In the genomic region with DNA sequence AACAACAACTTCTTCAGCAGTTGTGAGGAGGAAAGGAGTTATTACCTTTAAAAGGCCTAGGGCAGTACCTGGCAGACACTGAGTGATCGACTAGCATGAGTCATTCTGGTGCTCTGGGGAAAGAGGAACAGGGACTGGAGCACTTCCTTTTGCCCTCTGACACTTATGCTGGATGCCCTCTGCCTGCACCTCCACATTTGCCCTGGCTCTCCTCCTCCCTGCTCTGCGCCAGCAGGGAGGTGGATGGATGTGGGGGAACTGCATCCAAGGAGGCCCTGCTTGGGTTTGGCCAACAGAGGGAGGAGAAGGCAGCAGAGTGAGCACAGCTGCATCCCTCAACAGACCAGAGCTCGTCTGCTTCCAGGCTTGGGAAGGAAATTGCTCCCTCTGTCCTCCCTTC, we compare ENCODE assay signal across 11 cellular contexts.
DNase-seq lines count a peak whose midpoint lies in the region; ATAC-seq and TF ChIP-seq lines count a peak whose summit lies in the region.
"Had no signal": no experiment of that assay in that cellular context is flagged by ENCODE, and none has a peak within 500 bp of the region (broad histone marks: within the 10 kb centered on the region; RNA-seq: fewer than 3 reads in every experiment).

No MANE protein-coding gene starts in this region.

- peak; percentile 68 for ATAC-seq in HG02885 (IDR thresholded peaks at IDR 0.05; ENCODE audit: poor library complexity, unreplicated experiment)
- ATAC-seq in GM18498 (IDR thresholded peaks at IDR 0.05; ENCODE audit: unreplicated experiment) = no peak

- H3K27ac ChIP-seq in MM.1S (ENCODE audit: low read length) (no peak overlapping the region), mesenchymal stem cell (ENCODE audit: low read length, poor library complexity, severe bottlenecking) (no peak overlapping the region)

- H3K79me1 ChIP-seq in mesenchymal stem cell (replicated peaks; ENCODE audit: low read length, poor library complexity, severe bottlenecking) = no peaks in the 10 kb centered on the region

- no peaks in the 10 kb centered on the region for H3K79me2 ChIP-seq in MM.1S (ENCODE audit: low read length)

- H2BK120ac ChIP-seq in mesenchymal stem cell (ENCODE audit: low read depth, low read length) = no peak overlapping the region

- H2AK5ac ChIP-seq in mesenchymal stem cell (ENCODE audit: low read length, severe bottlenecking) = no peak overlapping the region

- H4K91ac ChIP-seq in mesenchymal stem cell (ENCODE audit: low read length) = no peak overlapping the region

- 64% methylated on average over 2 of the region's 3 CpGs for WGBS in mesenchymal stem cell

- H3K27me3 ChIP-seq in MM.1S (replicated peaks; ENCODE audit: insufficient read depth, low read length) (no peaks in the 10 kb centered on the region), mesenchymal stem cell (ENCODE audit: control insufficient read depth in 1 of 2, insufficient read depth in 1 of 2, low read length in 2 of 2) (peaks cover 25 to 59% of the 10 kb centered on the region in 2 experiments)

- no peak overlapping the region for H3K23ac ChIP-seq in mesenchymal stem cell (ENCODE audit: low read length in 2 of 2)

- H3K4me3 ChIP-seq in GM12864 (ENCODE audit: low read depth, low read length) (no peak overlapping the region), MM.1S (ENCODE audit: low read length) (no peak overlapping the region), mesenchymal stem cell (ENCODE audit: insufficient read depth in 1 of 2, low read depth in 1 of 2, low read length in 2 of 2) (no peak overlapping the region)

- H3K4me2 ChIP-seq in MM.1S (ENCODE audit: low read depth, low read length) = no peak overlapping the region
- H3K4me2 ChIP-seq in mesenchymal stem cell (ENCODE audit: low read length, poor library complexity, severe bottlenecking) = no peak overlapping the region

- no peak overlapping the region for H2BK15ac ChIP-seq in mesenchymal stem cell (ENCODE audit: low read depth, poor library complexity, severe bottlenecking)

- no peaks in the 10 kb centered on the region for H3K9me2 ChIP-seq in MM.1S (replicated peaks; ENCODE audit: insufficient read depth, low read length)

- DNase-seq in GM12864 (ENCODE audit: low read depth) = peak; percentile 7
- peak; percentile 39 for DNase-seq in RPMI8226
- peak; percentile 87 for DNase-seq in islet precursor cell
- no peak for DNase-seq in MM.1S
- no peak for DNase-seq in activated T-cell treated with anti-CD3 and anti-CD28 coated beads, Interleukin-2, amount 50 U/mL, for 48 hours
- DNase-seq in mesenchymal stem cell = no peak
- DNase-seq: DND-41, nucleus accumbens, T-helper 9 cell had no signal

- TF ChIP-seq CTCF in GM12864 (IDR thresholded peaks at IDR 0.05; ENCODE audit: low read depth, low read length, missing control alignments) (peak; percentile 6), MM.1S (IDR thresholded peaks at IDR 0.05; ENCODE audit: low read length) (no peak)

- H3K14ac ChIP-seq in mesenchymal stem cell (ENCODE audit: low read length in 2 of 2) = no peak overlapping the region

- H3K9me3 ChIP-seq in MM.1S (replicated peaks; ENCODE audit: insufficient read depth, low read length) (no peaks in the 10 kb centered on the region), mesenchymal stem cell (ENCODE audit: control insufficient read depth, low read length) (no peaks in the 10 kb centered on the region)

- H2BK12ac ChIP-seq in mesenchymal stem cell (ENCODE audit: low read length in 2 of 2) = no peak overlapping the region

- no peak overlapping the region for H4K8ac ChIP-seq in mesenchymal stem cell (ENCODE audit: low read length)

- H3K36me3 ChIP-seq in MM.1S (replicated peaks; ENCODE audit: insufficient read depth, low read length) (no peaks in the 10 kb centered on the region), mesenchymal stem cell (ENCODE audit: control insufficient read depth in 1 of 2, insufficient read depth in 2 of 2, low read depth in 1 of 2, low read length in 2 of 2) (no peaks in the 10 kb centered on the region)

- H3K18ac ChIP-seq in mesenchymal stem cell (ENCODE audit: low read depth in 1 of 2, low read length in 2 of 2) = no peak overlapping the region

- H2BK5ac ChIP-seq in mesenchymal stem cell (ENCODE audit: low read depth, low read length, poor library complexity, severe bottlenecking) = no peak overlapping the region

- H2AFZ ChIP-seq in MM.1S (ENCODE audit: low read length) = no peak overlapping the region
- no peak overlapping the region for H2AFZ ChIP-seq in mesenchymal stem cell (ENCODE audit: low read depth, low read length)

- H3F3A ChIP-seq in MM.1S (ENCODE audit: insufficient read depth, low read length) = no peaks in the 10 kb centered on the region

- H3K4ac ChIP-seq in mesenchymal stem cell (ENCODE audit: low read depth in 1 of 2, low read length in 2 of 2) = no peak overlapping the region

- no peaks in the 10 kb centered on the region for H4K20me1 ChIP-seq in MM.1S (ENCODE audit: insufficient read depth, low read length)

- H3K4me1 ChIP-seq in MM.1S (ENCODE audit: low read length) (no peaks in the 10 kb centered on the region), mesenchymal stem cell (ENCODE audit: control insufficient read depth, insufficient read depth, low read depth, low read length) (peaks cover 7% of the 10 kb centered on the region)

- H3K9ac ChIP-seq in MM.1S (ENCODE audit: low read length) (no peak overlapping the region), mesenchymal stem cell (ENCODE audit: low read length) (no peak overlapping the region)

Comparison
In these comparisons a context has a peak if more than half of its experiments do, and no peak if none do; other contexts are left out.
1. DNase-seq: peak in GM12864 (single experiment), RPMI8226 (single experiment) and islet precursor cell (single experiment); none in MM.1S (single experiment), activated T-cell treated with anti-CD3 and anti-CD28 coated beads, Interleukin-2, amount 50 U/mL, for 48 hours (0 of 2) and mesenchymal stem cell (single experiment).